19 cellular contexts compared by ENCODE assay signal in genomic region chr3:55167586-55168317, GRCh38.
DNase-seq lines count a peak whose midpoint lies in the region; ATAC-seq, FAIRE-seq and TF ChIP-seq lines count a peak whose summit lies in the region.
"Had no signal": no experiment of that assay in that cellular context is flagged by ENCODE, and none has a peak within 500 bp of the region (broad histone marks: within the 10 kb centered on the region; RNA-seq: fewer than 3 reads in every experiment).

No MANE protein-coding gene starts in this region.

- no peaks in the 10 kb centered on the region for H4K20me1 ChIP-seq in astrocyte (ENCODE audit: insufficient read depth, low read length)
- no peaks in the 10 kb centered on the region for H4K20me1 ChIP-seq in HepG2 (ENCODE audit: insufficient read depth, low read length)

- peak overlapping the region; percentile 55 for H3K4me3 Mint-ChIP-seq in HFFc6
- H3K4me3 Mint-ChIP-seq in astrocyte (ENCODE audit: unreplicated experiment), result no peak overlapping the region
- H3K4me3 Mint-ChIP-seq: activated B cell treated with CpG ODN at 0.5 μM for 24 hours, endodermal cell, T-helper 17 cell had no signal

- H3K4me1 ChIP-seq in astrocyte (ENCODE audit: insufficient read depth, low read length), result peaks cover 39% of the 10 kb centered on the region
- H3K4me1 ChIP-seq in HepG2 (ENCODE audit: insufficient read depth, low read length), result no peaks in the 10 kb centered on the region
- H3K4me1 ChIP-seq: right lobe of liver had no signal

- CTCF ChIA-PET in HepG2 (lab: Yijun Ruan, JAX; ENCODE audit: low intra/inter-chr PET ratio, low total read pairs), result no interaction called here

- H3K4me1 Mint-ChIP-seq in HFFc6 (ENCODE audit: low read depth) (peaks cover 86% of the 10 kb centered on the region), astrocyte (ENCODE audit: low read depth, unreplicated experiment) (peaks cover 21% of the 10 kb centered on the region)
- H3K4me1 Mint-ChIP-seq: activated B cell treated with CpG ODN at 0.5 μM for 24 hours, endodermal cell, T-helper 17 cell had no signal

- 0% methylated on average over 4 of the region's 4 CpGs for WGBS in HepG2 (ENCODE audit: low lambda C conversion rate)

- no peak overlapping the region for H3K4me3 ChIP-seq in astrocyte (ENCODE audit: insufficient read depth, low read depth, low read length)
- H3K4me3 ChIP-seq in HepG2 (replicated peaks in 1 of 3; ENCODE audit: insufficient read depth in 1 of 3, low read depth in 2 of 3, low read length in 3 of 3), result no peak overlapping the region
- H3K4me3 ChIP-seq: right lobe of liver had no signal

- H3K36me3 ChIP-seq in astrocyte (ENCODE audit: insufficient read depth, low read length), result no peaks in the 10 kb centered on the region
- no peaks in the 10 kb centered on the region for H3K36me3 ChIP-seq in HepG2 (replicated peaks in 1 of 2; ENCODE audit: control insufficient read depth in 1 of 2, insufficient read depth in 2 of 2, low read length in 2 of 2)
- H3K36me3 ChIP-seq: right lobe of liver had no signal

- H3K9me3 Mint-ChIP-seq in HFFc6, result peaks cover 2% of the 10 kb centered on the region
- H3K9me3 Mint-ChIP-seq in astrocyte (ENCODE audit: unreplicated experiment), result peaks cover 12% of the 10 kb centered on the region
- H3K9me3 Mint-ChIP-seq: activated B cell treated with CpG ODN at 0.5 μM for 24 hours had no signal

- peak; percentile 32 for DNase-seq in AG08396 (ENCODE audit: low spot score)
- DNase-seq in HFFc6, result peak; percentile 88
- DNase-seq in astrocyte (ENCODE audit: low read depth), result peak; percentile 82
- peak; percentile 82 for DNase-seq in iris pigment epithelial cell (ENCODE audit: low read depth)
- DNase-seq in activated CD4-positive, CD25-positive, alpha-beta regulatory T cell (lab: John Stamatoyannopoulos, UW), result no peak
- DNase-seq in stimulated activated CD4-positive, alpha-beta T cell treated with anti-CD3 and anti-CD28 coated beads, Interleukin-4, amount 100 ng/mL, for 1 hour, result no peak
- DNase-seq in HepG2 (ENCODE audit: low spot score), result no peak
- DNase-seq: activated B cell treated with CpG ODN at 0.5 μM for 24 hours; cerebellar nuclear complex; COR-L47; endodermal cell; NCI-H187 treated with DMSO at 0.1 percent for 48 hours; right lobe of liver; Right ventricle myocardium superior; stimulated activated CD4-positive, alpha-beta T cell treated with anti-CD3 and anti-CD28 coated beads, Interleukin-2, amount 100 ng/mL, for 48 hours; T-helper 17 cell had no signal

- H2AFZ ChIP-seq in astrocyte (ENCODE audit: low read depth, low read length), result no peak overlapping the region
- no peak overlapping the region for H2AFZ ChIP-seq in HepG2 (ENCODE audit: low read length)

- peak overlapping the region; percentile 94 for H3K27ac Mint-ChIP-seq in HFFc6
- H3K27ac Mint-ChIP-seq in astrocyte (ENCODE audit: unreplicated experiment), result no peak overlapping the region
- H3K27ac Mint-ChIP-seq: activated B cell treated with CpG ODN at 0.5 μM for 24 hours, endodermal cell, T-helper 17 cell had no signal

- H3K27me3 Mint-ChIP-seq in HFFc6 (ENCODE audit: insufficient read depth) (no peaks in the 10 kb centered on the region), astrocyte (ENCODE audit: low read depth, unreplicated experiment) (no peaks in the 10 kb centered on the region)
- H3K27me3 Mint-ChIP-seq: activated B cell treated with CpG ODN at 0.5 μM for 24 hours, T-helper 17 cell had no signal

- H3K36me3 Mint-ChIP-seq in HFFc6 (ENCODE audit: low read depth), result peaks cover 7% of the 10 kb centered on the region
- H3K36me3 Mint-ChIP-seq in astrocyte (ENCODE audit: low read depth, unreplicated experiment), result peaks cover 3% of the 10 kb centered on the region

- TF ChIP-seq CTCF in HFFc6 (IDR thresholded peaks at IDR 0.05) (no peak), astrocyte (IDR thresholded peaks at IDR 0.05; ENCODE audit: insufficient read depth, low read depth, low read length) (no peak), HepG2 (CRISPR knock-in tag; IDR thresholded peaks at IDR 0.05) (no peak)

- no peak for ATAC-seq in HepG2
- no peak for ATAC-seq in HG02763 (IDR thresholded peaks at IDR 0.05; ENCODE audit: unreplicated experiment)
- ATAC-seq: right lobe of liver, T-helper 17 cell had no signal

- H3K4me2 ChIP-seq in astrocyte (ENCODE audit: low read length), result no peak overlapping the region
- no peak overlapping the region for H3K4me2 ChIP-seq in HepG2 (ENCODE audit: low read depth, low read length)

- H3K9ac ChIP-seq in astrocyte (ENCODE audit: low read length) (peak overlapping the region; percentile 36), HepG2 (ENCODE audit: insufficient read depth, low read depth, low read length) (no peak overlapping the region)

- TF ChIP-seq POLR2A in HepG2 (IDR thresholded peaks at IDR 0.05; ENCODE audit: insufficient read depth in 1 of 2, low read depth in 2 of 2, low read length in 2 of 2), result no peak

- TF ChIP-seq EP300 in HepG2 (IDR thresholded peaks at IDR 0.05; ENCODE audit: low read depth in 2 of 2, low read length in 2 of 2) (no peak), HepG2 (CRISPR knock-in tag; IDR thresholded peaks at IDR 0.05; ENCODE audit: borderline replicate concordance) (no peak)

- no peaks in the 10 kb centered on the region for H3K9me3 ChIP-seq in astrocyte (ENCODE audit: insufficient read depth, low read depth, low read length)
- no peaks in the 10 kb centered on the region for H3K9me3 ChIP-seq in HepG2 (ENCODE audit: low read length)
- H3K9me3 ChIP-seq: right lobe of liver had no signal

- intact Hi-C loops in HepG2 (cut with micrococcal nuclease; ENCODE audit: unreplicated experiment), result no loop called here

- FAIRE-seq in astrocyte (lab: Jason Lieb, UNC) (peak; percentile 95), HepG2 (lab: Jason Lieb, UNC) (no peak)
- FAIRE-seq: G401.6, H54 had no signal

- H3K27ac ChIP-seq in astrocyte (ENCODE audit: low read depth, low read length), result peak overlapping the region; percentile 95
- H3K27ac ChIP-seq in HepG2 (ENCODE audit: extremely low read length, insufficient read depth, low read length), result no peak overlapping the region
- H3K27ac ChIP-seq: right lobe of liver had no signal

- BruUV-seq in HepG2 (replicated peaks; lab: Mats Ljungman, UMichigan), result no TSS peak

- H3K27me3 ChIP-seq in astrocyte (ENCODE audit: insufficient read depth, low read length), result no peaks in the 10 kb centered on the region
- no peaks in the 10 kb centered on the region for H3K27me3 ChIP-seq in HepG2 (ENCODE audit: control insufficient read depth in 1 of 2, insufficient read depth in 2 of 2, low read length in 2 of 2)
- H3K27me3 ChIP-seq: right lobe of liver had no signal

- H3K79me2 ChIP-seq in astrocyte (ENCODE audit: insufficient read depth, low read length) (no peaks in the 10 kb centered on the region), HepG2 (ENCODE audit: insufficient read depth, low read length) (no peaks in the 10 kb centered on the region)

- POLR2A ChIA-PET in HepG2 (lab: Yijun Ruan, JAX), result no interaction called here

- TF ChIP-seq RAD21 in HepG2 (CRISPR knock-in tag; IDR thresholded peaks at IDR 0.05), result no peak

- in situ Hi-C loops in HepG2 (cut with HindIII; ENCODE audit: extremely low pct_ligation_motif_present, low pct_unique_long_range_greater_than_20kb), result no loop called here

TF ChIP-seq in HepG2, 621 proteins besides CTCF, POLR2A, EP300 and RAD21:
- TF ChIP-seq SCMH1 (CRISPR knock-in tag; IDR thresholded peaks at IDR 0.05; ENCODE audit: borderline replicate concordance) (no peak), ZNF431 (CRISPR knock-in tag; IDR thresholded peaks at IDR 0.05; ENCODE audit: borderline replicate concordance, low read depth) (no peak), RFX1 (IDR thresholded peaks at IDR 0.05) (no peak), SP5 (CRISPR knock-in tag; IDR thresholded peaks at IDR 0.05; ENCODE audit: borderline replicate concordance, low read depth) (no peak), THYN1 (CRISPR knock-in tag; IDR thresholded peaks at IDR 0.05; ENCODE audit: borderline replicate concordance, low read depth) (no peak), ZNF615 (CRISPR knock-in tag; IDR thresholded peaks at IDR 0.05; ENCODE audit: borderline replicate concordance) (no peak), MTF1 (CRISPR knock-in tag; IDR thresholded peaks at IDR 0.05) (no peak), YY1 (IDR thresholded peaks at IDR 0.05; ENCODE audit: insufficient read depth, insufficient replicate concordance, low read depth, low read length) (no peak), IRF2 (CRISPR knock-in tag; IDR thresholded peaks at IDR 0.05) (no peak), ELF3 (CRISPR knock-in tag; IDR thresholded peaks at IDR 0.05) (no peak), RELA (CRISPR knock-in tag; IDR thresholded peaks at IDR 0.05) (no peak)
- TF ChIP-seq, protein P1, sequence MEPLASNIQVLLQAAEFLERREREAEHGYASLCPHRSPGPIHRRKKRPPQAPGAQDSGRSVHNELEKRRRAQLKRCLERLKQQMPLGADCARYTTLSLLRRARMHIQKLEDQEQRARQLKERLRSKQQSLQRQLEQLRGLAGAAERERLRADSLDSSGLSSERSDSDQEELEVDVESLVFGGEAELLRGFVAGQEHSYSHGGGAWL (CRISPR knock-in tag; IDR thresholded peaks at IDR 0.05), result no peak

Comparison
In these comparisons a context has a peak if more than half of its experiments do, and no peak if none do; other contexts are left out.
1. DNase-seq: peak in AG08396 (single experiment), HFFc6 (single experiment), astrocyte (single experiment) and iris pigment epithelial cell (single experiment); none in activated CD4-positive, CD25-positive, alpha-beta regulatory T cell (0 of 4), stimulated activated CD4-positive, alpha-beta T cell treated with anti-CD3 and anti-CD28 coated beads, Interleukin-4, amount 100 ng/mL, for 1 hour (single experiment) and HepG2 (single experiment).